ENCODE assay signal across 1 cellular context in genomic region chr10:69649771-69650550, GRCh38.
TF ChIP-seq lines count a peak whose summit lies in the region.

No MANE protein-coding gene starts in this region.

TF ChIP-seq in K562, 482 proteins besides CTCF, POLR2A, EP300 and RAD21 (continued from another document):
- TF ChIP-seq E4F1 (CRISPR knock-in tag; IDR thresholded peaks at IDR 0.05; ENCODE audit: borderline replicate concordance) (no peak), ZNF717 (CRISPR knock-in tag; IDR thresholded peaks at IDR 0.05) (no peak), PTTG1 (tag; IDR thresholded peaks at IDR 0.05; ENCODE audit: low read depth) (no peak), MCM7 (IDR thresholded peaks at IDR 0.05) (no peak)
